30 cellular contexts compared by ENCODE assay signal in genomic region chr17:35101725-35102124, GRCh38. TPM values are rescaled to one million over a fixed set of nuclear protein-coding genes. Genes with fewer than 3 reads are reported as not detected.
"Had no signal": no experiment of that assay in that cellular context is flagged by ENCODE, and none has a peak within 500 bp of the region (broad histone marks: within the 10 kb centered on the region; RNA-seq: fewer than 3 reads in every experiment).

No MANE protein-coding gene starts in this region.

- H3K4me3 Mint-ChIP-seq: activated CD4-positive, alpha-beta T cell treated with anti-CD3 and anti-CD28 coated beads, Interleukin-2, amount 10 ng/mL, durations not matched to agents 24 days and 14 days; activated T-cell treated with anti-CD3 and anti-CD28 coated beads, Interleukin-2, amount 50 U/mL, for 4 hours; brain; IgD-negative memory B cell; T-helper 1 cell treated with Interleukin-12 subunit alpha and Interleukin-12 subunit beta and Interleukin-4 antibody, amounts not matched to agents 30 μg/mL and 1 μg/mL, for 36 hours; T-helper 2 cell treated with Interferon-gamma antibody and Interleukin-4, amounts not matched to agents 5 μg/mL and 100 μg/mL, for 36 hours had no signal

- H3K4me1 Mint-ChIP-seq: IgD-negative memory B cell had no signal

- ATAC-seq: activated T-cell treated with anti-CD3 and anti-CD28 coated beads, Interleukin-2, amount 50 U/mL, for 4 hours had no signal

- H3K27me3 Mint-ChIP-seq: activated CD4-positive, alpha-beta T cell treated with anti-CD3 and anti-CD28 coated beads, Interleukin-2, amount 10 ng/mL, durations not matched to agents 24 days and 14 days; brain; IgD-negative memory B cell had no signal

- H3K27ac Mint-ChIP-seq: activated CD4-positive, alpha-beta T cell treated with anti-CD3 and anti-CD28 coated beads, Interleukin-2, amount 10 ng/mL, durations not matched to agents 24 days and 14 days; brain; T-helper 1 cell treated with Interleukin-12 subunit alpha and Interleukin-12 subunit beta and Interleukin-4 antibody, amounts not matched to agents 30 μg/mL and 1 μg/mL, for 36 hours; T-helper 2 cell treated with Interferon-gamma antibody and Interleukin-4, amounts not matched to agents 5 μg/mL and 100 μg/mL, for 36 hours had no signal

- DNase-seq: activated CD4-positive, alpha-beta T cell treated with anti-CD3 and anti-CD28 coated beads, Interleukin-2, amount 10 ng/mL, durations not matched to agents 24 days and 14 days; activated CD4-positive, alpha-beta T cell treated with anti-CD3 and anti-CD28 coated beads, Interleukin-2, amount 50 U/mL, for 4 hours; activated effector memory CD4-positive, alpha-beta T cell treated with anti-CD3 and anti-CD28 coated beads, Interleukin-2, amount 50 U/mL, for 16 hours; activated naive CD4-positive, alpha-beta T cell; activated naive CD4-positive, alpha-beta T cell treated with anti-CD3 and anti-CD28 coated beads, Interleukin-2, amount 50 U/mL, for 16 hours; activated T-cell treated with anti-CD3 and anti-CD28 coated beads, Interleukin-2, amount 50 U/mL, for 4 hours; anterior cingulate cortex; central memory CD4-positive, alpha-beta T cell; colonic mucosa; Karpas-422; KBM-7; NCI-H1105; NCI-H1417 treated with DMSO at 0.1 percent for 48 hours; NCI-H187 treated with DMSO at 0.1 percent for 48 hours; NCI-H2081; NCI-H510A treated with DMSO at 0.1 percent for 48 hours; NCI-H69; NCI-H82; Peyer's patch; RPMI8226; SHP77 treated with DMSO at 0.1 percent for 48 hours; SK-N-SH had no signal

- H3K9me3 Mint-ChIP-seq: activated CD4-positive, alpha-beta T cell treated with anti-CD3 and anti-CD28 coated beads, Interleukin-2, amount 10 ng/mL, durations not matched to agents 24 days and 14 days; activated T-cell treated with anti-CD3 and anti-CD28 coated beads, Interleukin-2, amount 50 U/mL, for 4 hours; brain; T-helper 1 cell treated with Interleukin-12 subunit alpha and Interleukin-12 subunit beta and Interleukin-4 antibody, amounts not matched to agents 30 μg/mL and 1 μg/mL, for 36 hours; T-helper 2 cell treated with Interferon-gamma antibody and Interleukin-4, amounts not matched to agents 5 μg/mL and 100 μg/mL, for 36 hours had no signal

RNA-seq across cellular contexts. Expression of gene FNDC8, which starts 19.7 kb away (rescaled TPM):
- total RNA-seq: activated CD4-positive, alpha-beta T cell treated with anti-CD3 and anti-CD28 coated beads, Interleukin-2, amount 10 ng/mL, durations not matched to agents 24 days and 14 days; activated T-cell treated with anti-CD3 and anti-CD28 coated beads, Interleukin-2, amount 50 U/mL, for 4 hours; bronchial epithelial cell; chondrocyte; colonic mucosa; MCF 10A; Peyer's patch; SJSA1 had no signal

RNA-seq across cellular contexts. Expression of gene UNC45B, which starts 45.9 kb away (rescaled TPM):
- total RNA-seq: activated CD4-positive, alpha-beta T cell treated with anti-CD3 and anti-CD28 coated beads, Interleukin-2, amount 10 ng/mL, durations not matched to agents 24 days and 14 days; activated T-cell treated with anti-CD3 and anti-CD28 coated beads, Interleukin-2, amount 50 U/mL, for 4 hours; bronchial epithelial cell; chondrocyte; colonic mucosa; MCF 10A; Peyer's patch; SJSA1 had no signal
